In genomic region chr5:14270212-14270702, GRCh38 we compare ENCODE assay signal across 10 cellular contexts.
DNase-seq lines count a peak whose midpoint lies in the region; ATAC-seq and TF ChIP-seq lines count a peak whose summit lies in the region.
"Had no signal": no experiment of that assay in that cellular context is flagged by ENCODE, and none has a peak within 500 bp of the region (broad histone marks: within the 10 kb centered on the region; RNA-seq: fewer than 3 reads in every experiment).

No MANE protein-coding gene starts in this region.

- H3K4me1 ChIP-seq in SK-N-SH (ENCODE audit: control insufficient read depth in 1 of 2, insufficient read depth in 2 of 2, low read depth in 1 of 2, low read length in 1 of 2) (peaks cover 46 to 49% of the 10 kb centered on the region in 2 experiments), fibroblast of lung (ENCODE audit: control insufficient read depth, extremely low read depth, insufficient read depth, low read length) (peaks cover 37% of the 10 kb centered on the region)

- H3K9ac ChIP-seq in SK-N-SH: peak overlapping the region; percentile 60; the same call in 1 of the 2 replicates
- no peak overlapping the region for H3K9ac ChIP-seq in fibroblast of lung (ENCODE audit: insufficient read depth, low read length)

- POLR2A ChIA-PET in SK-N-SH (lab: Yijun Ruan, JAX): no interaction called here

- H3K9me3 ChIP-seq in SK-N-SH: no peaks in the 10 kb centered on the region
- H3K9me3 ChIP-seq in fibroblast of lung (ENCODE audit: control insufficient read depth, insufficient read depth, low read depth, low read length): no peaks in the 10 kb centered on the region

- H3K4me2 ChIP-seq in SK-N-SH (peak overlapping the region; percentile 63), fibroblast of lung (ENCODE audit: extremely low read depth, insufficient read depth, low read length) (no peak overlapping the region)

- H3K27me3 Mint-ChIP-seq in HFFc6 (ENCODE audit: insufficient read depth) (peaks cover 3% of the 10 kb centered on the region; the same call in 1 of the 2 replicates), nephron progenitor cell (ENCODE audit: low read depth, poor library complexity) (peaks cover 3% of the 10 kb centered on the region)
- H3K27me3 Mint-ChIP-seq in activated T-helper 17 cell treated with anti-CD3 and anti-CD28 coated beads, Interleukin-2, amount 50 U/mL, for 72 hours: peaks cover 25% of the 10 kb centered on the region

- TF ChIP-seq CTCF in HFFc6 (IDR thresholded peaks at IDR 0.05) (peak; percentile 90), SK-N-SH (IDR thresholded peaks at IDR 0.05) (peak; percentile 87), fibroblast of lung (conservative IDR thresholded peaks at IDR 0.05 in 1 of 2, IDR thresholded peaks at IDR 0.05 in 1 of 2; ENCODE audit: low read depth in 1 of 2, low read length in 2 of 2) (peak; percentile 82 to 87), nephron progenitor cell (IDR thresholded peaks at IDR 0.05) (peak; percentile 73)

- H3K4me3 Mint-ChIP-seq in HFFc6 (peak overlapping the region; percentile 72), nephron progenitor cell (no peak overlapping the region)
- no peak overlapping the region for H3K4me3 Mint-ChIP-seq in activated T-helper 17 cell treated with anti-CD3 and anti-CD28 coated beads, Interleukin-2, amount 50 U/mL, for 72 hours
- H3K4me3 Mint-ChIP-seq: activated naive CD8-positive, alpha-beta T cell; stimulated activated naive CD8-positive, alpha-beta T cell treated with anti-CD3 and anti-CD28 coated beads, Interleukin-15, amount 100 ng/mL, for 72 hours had no signal

- H2AFZ ChIP-seq in SK-N-SH (ENCODE audit: low read depth) (no peak overlapping the region), fibroblast of lung (ENCODE audit: low read length) (no peak overlapping the region)

- H3K27ac Mint-ChIP-seq in HFFc6 (peak overlapping the region; percentile 92), nephron progenitor cell (peak overlapping the region; percentile 95)
- no peak overlapping the region for H3K27ac Mint-ChIP-seq in activated T-helper 17 cell treated with anti-CD3 and anti-CD28 coated beads, Interleukin-2, amount 50 U/mL, for 72 hours
- H3K27ac Mint-ChIP-seq: activated naive CD8-positive, alpha-beta T cell had no signal

- H3K4me3 ChIP-seq in SK-N-SH (ENCODE audit: low read depth in 2 of 2, low read length in 1 of 2) (no peak overlapping the region; a peak in 1 of 4 replicates), fibroblast of lung (replicated peaks in 1 of 4; ENCODE audit: control extremely low read depth in 1 of 4, insufficient read depth in 1 of 4, low read depth in 3 of 4, low read length in 4 of 4) (no peak overlapping the region)

- H3K9me3 Mint-ChIP-seq in HFFc6 (no peaks in the 10 kb centered on the region), nephron progenitor cell (no peaks in the 10 kb centered on the region)
- H3K9me3 Mint-ChIP-seq in activated T-helper 17 cell treated with anti-CD3 and anti-CD28 coated beads, Interleukin-2, amount 50 U/mL, for 72 hours: no peaks in the 10 kb centered on the region
- H3K9me3 Mint-ChIP-seq: stimulated activated naive CD8-positive, alpha-beta T cell treated with anti-CD3 and anti-CD28 coated beads, Interleukin-15, amount 100 ng/mL, for 72 hours had no signal

- peaks cover 20 to 25% of the 10 kb centered on the region in 2 experiments for H3K36me3 ChIP-seq in SK-N-SH (replicated peaks in 1 of 2; ENCODE audit: control insufficient read depth in 1 of 2, insufficient read depth in 2 of 2, low read length in 1 of 2)
- peaks cover 2% of the 10 kb centered on the region for H3K36me3 ChIP-seq in fibroblast of lung (ENCODE audit: control insufficient read depth, insufficient read depth, low read length)

- peak; percentile 45 for DNase-seq in GDM1 (lab: John Stamatoyannopoulos, UW)
- DNase-seq in HFFc6: peak; percentile 62
- DNase-seq in NCI-H128 (lab: John Stamatoyannopoulos, UW; ENCODE audit: unreplicated experiment): peak; percentile 27
- DNase-seq in SK-N-SH: peak; percentile 73
- DNase-seq in fibroblast of lung (ENCODE audit: low read depth in 2 of 2): peak; percentile 71 to 82
- DNase-seq in nephron progenitor cell: peak; percentile 48

- peaks cover 43% of the 10 kb centered on the region for H3F3A ChIP-seq in SK-N-SH (replicated peaks; ENCODE audit: insufficient read depth)

- peak; percentile 87 for TF ChIP-seq RAD21 in SK-N-SH (IDR thresholded peaks at IDR 0.05; ENCODE audit: low read length)

- H3K27ac ChIP-seq in SK-N-SH (ENCODE audit: low read depth in 2 of 2, low read length in 1 of 2) (peak overlapping the region; percentile 72 to 96), fibroblast of lung (ENCODE audit: insufficient read depth, low read length) (peak overlapping the region; percentile 71)

- no peaks in the 10 kb centered on the region for H3K9me2 ChIP-seq in SK-N-SH

- H3K4me1 Mint-ChIP-seq in HFFc6 (ENCODE audit: low read depth) (peaks cover 96% of the 10 kb centered on the region), nephron progenitor cell (peaks cover 66% of the 10 kb centered on the region)
- no peaks in the 10 kb centered on the region for H3K4me1 Mint-ChIP-seq in activated T-helper 17 cell treated with anti-CD3 and anti-CD28 coated beads, Interleukin-2, amount 50 U/mL, for 72 hours

- WGBS in SK-N-SH (ENCODE audit: low lambda C conversion rate): 18% methylated on average over 3 of the region's 3 CpGs

- ATAC-seq in activated T-helper 17 cell treated with anti-CD3 and anti-CD28 coated beads, Interleukin-2, amount 50 U/mL, for 72 hours (replicated peaks): no peak
- ATAC-seq in HG02840 (IDR thresholded peaks at IDR 0.05; ENCODE audit: low FRiP score, unreplicated experiment): no peak
- ATAC-seq: stimulated activated naive CD8-positive, alpha-beta T cell treated with anti-CD3 and anti-CD28 coated beads, Interleukin-15, amount 100 ng/mL, for 72 hours had no signal

- H3K79me2 ChIP-seq in SK-N-SH (ENCODE audit: insufficient read depth): peaks cover 99% of the 10 kb centered on the region
- H3K79me2 ChIP-seq in fibroblast of lung (ENCODE audit: control insufficient read depth, insufficient read depth, low read length): peaks cover 94% of the 10 kb centered on the region

- no peaks in the 10 kb centered on the region for H3K27me3 ChIP-seq in SK-N-SH (ENCODE audit: insufficient read depth)
- no peaks in the 10 kb centered on the region for H3K27me3 ChIP-seq in fibroblast of lung (ENCODE audit: control insufficient read depth, insufficient read depth, low read length)

- H4K20me1 ChIP-seq in SK-N-SH (ENCODE audit: insufficient read depth) (peaks cover 16% of the 10 kb centered on the region; the same call in 1 of the 2 replicates), fibroblast of lung (ENCODE audit: control insufficient read depth, extremely low read depth, insufficient read depth, low read length) (no peaks in the 10 kb centered on the region)

- peaks cover 36% of the 10 kb centered on the region for H3K36me3 Mint-ChIP-seq in HFFc6 (ENCODE audit: low read depth)
- H3K36me3 Mint-ChIP-seq in nephron progenitor cell (ENCODE audit: low read depth): peaks cover 5% of the 10 kb centered on the region
- H3K36me3 Mint-ChIP-seq in activated T-helper 17 cell treated with anti-CD3 and anti-CD28 coated beads, Interleukin-2, amount 50 U/mL, for 72 hours (ENCODE audit: low read depth): no peaks in the 10 kb centered on the region
- H3K36me3 Mint-ChIP-seq: activated naive CD8-positive, alpha-beta T cell had no signal

- CTCF ChIA-PET in SK-N-SH (lab: Yijun Ruan, JAX): interaction anchor here (0.6 to 4.5 kb wide), 61 partner anchors 8 to 535 kb away, joined by 3 to 52 read pairs (median 5); partner anchors contain the start of gene TRIO

- TF ChIP-seq EP300 in SK-N-SH (IDR thresholded peaks at IDR 0.05; ENCODE audit: borderline replicate concordance in 1 of 2, low read depth in 1 of 2, low read length in 1 of 2): 0 out of 4 replicates have a peak, but pooled peaks of 1 of the 2 experiments have one; percentile 20

TF ChIP-seq in SK-N-SH, 30 proteins besides CTCF, POLR2A, EP300 and RAD21:
- peak; percentile 72 for TF ChIP-seq SMC3 (IDR thresholded peaks at IDR 0.05; ENCODE audit: low read depth, low read length)
- peak; percentile 17; the same call in 1 of the 2 replicates for TF ChIP-seq SIN3A (IDR thresholded peaks at IDR 0.05; ENCODE audit: borderline replicate concordance, low read depth, low read length)
- TF ChIP-seq YY1 (IDR thresholded peaks at IDR 0.05; ENCODE audit: low read depth): no peak
- TF ChIP-seq RCOR1 (IDR thresholded peaks at IDR 0.05; ENCODE audit: low read length): peak; percentile 21; the same call in 1 of the 2 replicates
- peak; percentile 23; the same call in 1 of the 2 replicates for TF ChIP-seq TCF12 (IDR thresholded peaks at IDR 0.05)
- TF ChIP-seq GABPA (IDR thresholded peaks at IDR 0.05; ENCODE audit: low read depth): no peak
- TF ChIP-seq RXRA (IDR thresholded peaks at IDR 0.05; ENCODE audit: borderline replicate concordance, low read depth): peak; percentile 88
